8 cellular contexts compared by ENCODE assay signal in the genomic region with DNA sequence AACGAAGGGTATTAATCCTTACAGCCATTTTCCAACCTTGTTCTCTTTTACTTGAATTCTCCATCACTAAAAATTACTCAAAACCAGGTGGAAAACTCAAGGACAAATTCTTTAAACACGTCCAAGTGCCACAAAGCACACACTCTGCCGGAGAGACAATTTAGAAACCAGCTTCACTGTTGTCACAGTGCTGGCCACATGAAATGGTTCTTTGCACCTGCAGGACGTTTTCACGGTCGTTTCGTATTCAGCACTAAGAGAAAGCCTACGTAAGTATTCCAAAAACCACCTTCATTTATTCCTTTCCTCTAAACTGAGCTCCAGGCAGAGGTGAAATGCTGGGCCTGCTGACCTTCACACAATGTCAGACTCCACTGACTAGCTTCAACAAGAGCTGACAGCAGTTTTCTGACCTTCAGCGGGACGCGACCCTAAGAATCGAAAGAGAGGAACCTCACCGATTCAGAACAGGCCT. TPM values are rescaled to one million over a fixed set of nuclear protein-coding genes. Genes with fewer than 3 reads are reported as not detected.
DNase-seq lines count a peak whose midpoint lies in the region; ATAC-seq and TF ChIP-seq lines count a peak whose summit lies in the region.

No MANE protein-coding gene starts in this region.

- peak overlapping the region; percentile 97 for H3K4me2 ChIP-seq in parathyroid adenoma (ENCODE audit: low read length)

- no peaks in the 10 kb centered on the region for H3K27me3 ChIP-seq in parathyroid adenoma (ENCODE audit: control insufficient read depth, insufficient read depth, low read length)

- H3K4me3 ChIP-seq in fibroblast of villous mesenchyme (ENCODE audit: low read depth, low read length) = peak overlapping the region; percentile 99
- H3K4me3 ChIP-seq in parathyroid adenoma (ENCODE audit: low read depth, low read length) = peak overlapping the region; percentile 92

- peak overlapping the region; percentile 67 for H3K9ac ChIP-seq in parathyroid adenoma

- peaks cover 5% of the 10 kb centered on the region for H3K36me3 ChIP-seq in parathyroid adenoma (ENCODE audit: control insufficient read depth, insufficient read depth, low read length)

- H3K27ac Mint-ChIP-seq in T-helper 2 cell treated with Interferon-gamma antibody and Interleukin-4, amounts not matched to agents 5 μg/mL and 100 μg/mL, for 36 hours = peak overlapping the region; percentile 94

- H3K9me3 ChIP-seq in parathyroid adenoma (ENCODE audit: control insufficient read depth, low read length) = no peaks in the 10 kb centered on the region

- DNase-seq in activated CD4-positive, CD25-positive, alpha-beta regulatory T cell treated with anti-CD3 and anti-CD28 coated beads, Interleukin-2, amount 50 U/mL, for 72 hours = no peak
- no peak for DNase-seq in T-helper 2 cell treated with Interferon-gamma antibody and Interleukin-4, amounts not matched to agents 5 μg/mL and 100 μg/mL, for 36 hours (ENCODE audit: low spot score)
- DNase-seq in fibroblast of villous mesenchyme (ENCODE audit: low read depth) (peak; percentile 28), AG08396 (ENCODE audit: low spot score) (no peak), middle frontal gyrus (ENCODE audit: extremely low spot score, low spot score) (no peak)

- H3K4me3 Mint-ChIP-seq in T-helper 2 cell treated with Interferon-gamma antibody and Interleukin-4, amounts not matched to agents 5 μg/mL and 100 μg/mL, for 36 hours = peak overlapping the region; percentile 99

- peaks cover 31% of the 10 kb centered on the region for H3K36me3 Mint-ChIP-seq in T-helper 2 cell treated with Interferon-gamma antibody and Interleukin-4, amounts not matched to agents 5 μg/mL and 100 μg/mL, for 36 hours (ENCODE audit: low read depth)

- TF ChIP-seq CTCF in fibroblast of villous mesenchyme (IDR thresholded peaks at IDR 0.05; ENCODE audit: insufficient read depth, low read depth, low read length) = no peak
- no peak for TF ChIP-seq CTCF in parathyroid adenoma (IDR thresholded peaks at IDR 0.05)

- peaks cover 34% of the 10 kb centered on the region for H3K79me2 ChIP-seq in parathyroid adenoma

- H3K4me1 ChIP-seq in parathyroid adenoma = peaks cover 14% of the 10 kb centered on the region

- H3K9me3 Mint-ChIP-seq in T-helper 2 cell treated with Interferon-gamma antibody and Interleukin-4, amounts not matched to agents 5 μg/mL and 100 μg/mL, for 36 hours = no peaks in the 10 kb centered on the region

- H3K4me1 Mint-ChIP-seq in T-helper 2 cell treated with Interferon-gamma antibody and Interleukin-4, amounts not matched to agents 5 μg/mL and 100 μg/mL, for 36 hours (ENCODE audit: low read depth) = peaks cover 20% of the 10 kb centered on the region

- peak overlapping the region; percentile 99 for H2AFZ ChIP-seq in parathyroid adenoma

- peak; percentile 3 to 11 for ATAC-seq in activated CD4-positive, CD25-positive, alpha-beta regulatory T cell treated with anti-CD3 and anti-CD28 coated beads, Interleukin-2, amount 50 U/mL, for 24 hours
- peak; percentile 25 for ATAC-seq in HG03064 (IDR thresholded peaks at IDR 0.05; ENCODE audit: low read depth, unreplicated experiment)

- H3K27me3 Mint-ChIP-seq in T-helper 2 cell treated with Interferon-gamma antibody and Interleukin-4, amounts not matched to agents 5 μg/mL and 100 μg/mL, for 36 hours (ENCODE audit: low read depth) = no peaks in the 10 kb centered on the region

- H3K27ac ChIP-seq in parathyroid adenoma = peak overlapping the region; percentile 94

RNA-seq across cellular contexts. Expression of a gene that starts 0.7 kb away (rescaled TPM):
- 671 and 759 TPM in 2 replicates for total RNA-seq in fibroblast of villous mesenchyme

RNA-seq across cellular contexts. Expression of a gene that starts 6.8 kb away (rescaled TPM):
- 37.1 and 51.2 TPM in 2 replicates for total RNA-seq in fibroblast of villous mesenchyme

RNA-seq across cellular contexts. Expression of a gene that starts 25.4 kb away (rescaled TPM):
- 8.7 and 21.2 TPM in 2 replicates for total RNA-seq in fibroblast of villous mesenchyme
